1 cellular context compared by ENCODE assay signal in genomic region chr3:125519678-125520562, GRCh38.
TF ChIP-seq lines count a peak whose summit lies in the region.

Gene SNX4, minus strand, starts transcription at chr3:125520202. Its CDS starts 30 bp downstream, at chr3:125520172.

TF ChIP-seq in H1, 55 proteins besides CTCF, POLR2A, EP300 and RAD21 (continued from another document):
- peak; percentile 67 for TF ChIP-seq PHF8 (conservative IDR thresholded peaks at IDR 0.05; ENCODE audit: low read depth, low read length)
- no peak for TF ChIP-seq HDAC2 (IDR thresholded peaks at IDR 0.05; ENCODE audit: borderline replicate concordance in 1 of 2, low read depth in 2 of 2, low read length in 2 of 2)
- no peak for TF ChIP-seq SRF (IDR thresholded peaks at IDR 0.05; ENCODE audit: low read depth, low read length)
- TF ChIP-seq CEBPB (IDR thresholded peaks at IDR 0.05; ENCODE audit: low read depth, low read length) = no peak
- TF ChIP-seq BCL11A (IDR thresholded peaks at IDR 0.05; ENCODE audit: low read depth in 2 of 2, low read length in 2 of 2) = no peak
- no peak for TF ChIP-seq GABPA (IDR thresholded peaks at IDR 0.05; ENCODE audit: borderline replicate concordance, insufficient read depth, low read length)
- TF ChIP-seq SP1 (IDR thresholded peaks at IDR 0.05; ENCODE audit: low read depth, low read length) = no peak
- TF ChIP-seq JUN (IDR thresholded peaks at IDR 0.05; ENCODE audit: low read depth, low read length) = no peak
- no peak for TF ChIP-seq KDM5A (IDR thresholded peaks at IDR 0.05; ENCODE audit: low read length)
- TF ChIP-seq BRCA1 (IDR thresholded peaks at IDR 0.05; ENCODE audit: low read depth, low read length) = no peak
- peak; percentile 43 for TF ChIP-seq KDM4A (IDR thresholded peaks at IDR 0.05; ENCODE audit: low read depth, low read length, severe bottlenecking)
- TF ChIP-seq RBBP5 (IDR thresholded peaks at IDR 0.05; ENCODE audit: borderline replicate concordance, low read depth, low read length) = no peak
- TF ChIP-seq TAF1 (IDR thresholded peaks at IDR 0.05; ENCODE audit: low read depth, low read length) = no peak
- TF ChIP-seq HDAC6 (IDR thresholded peaks at IDR 0.05; ENCODE audit: low read depth, low read length) = no peak
- no peak for TF ChIP-seq CHD1 (IDR thresholded peaks at IDR 0.05; ENCODE audit: low read depth, low read length)
- TF ChIP-seq, protein P1, sequence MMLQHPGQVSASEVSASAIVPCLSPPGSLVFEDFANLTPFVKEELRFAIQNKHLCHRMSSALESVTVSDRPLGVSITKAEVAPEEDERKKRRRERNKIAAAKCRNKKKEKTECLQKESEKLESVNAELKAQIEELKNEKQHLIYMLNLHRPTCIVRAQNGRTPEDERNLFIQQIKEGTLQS (IDR thresholded peaks at IDR 0.05; ENCODE audit: insufficient read depth, low read depth, low read length) = no peak
- no peak for TF ChIP-seq NANOG (IDR thresholded peaks at IDR 0.05; ENCODE audit: insufficient read depth, low read depth, low read length, poor library complexity, severe bottlenecking)
- no peak for TF ChIP-seq TAF7 (optimal IDR thresholded peaks at IDR 0.05; ENCODE audit: borderline replicate concordance, low read depth, low read length)
- TF ChIP-seq USF2 (IDR thresholded peaks at IDR 0.05; ENCODE audit: low read length) = no peak
- TF ChIP-seq, protein P2, sequence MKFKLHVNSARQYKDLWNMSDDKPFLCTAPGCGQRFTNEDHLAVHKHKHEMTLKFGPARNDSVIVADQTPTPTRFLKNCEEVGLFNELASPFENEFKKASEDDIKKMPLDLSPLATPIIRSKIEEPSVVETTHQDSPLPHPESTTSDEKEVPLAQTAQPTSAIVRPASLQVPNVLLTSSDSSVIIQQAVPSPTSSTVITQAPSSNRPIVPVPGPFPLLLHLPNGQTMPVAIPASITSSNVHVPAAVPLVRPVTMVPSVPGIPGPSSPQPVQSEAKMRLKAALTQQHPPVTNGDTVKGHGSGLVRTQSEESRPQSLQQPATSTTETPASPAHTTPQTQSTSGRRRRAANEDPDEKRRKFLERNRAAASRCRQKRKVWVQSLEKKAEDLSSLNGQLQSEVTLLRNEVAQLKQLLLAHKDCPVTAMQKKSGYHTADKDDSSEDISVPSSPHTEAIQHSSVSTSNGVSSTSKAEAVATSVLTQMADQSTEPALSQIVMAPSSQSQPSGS (IDR thresholded peaks at IDR 0.05; ENCODE audit: low read length) = no peak
- TF ChIP-seq CHD2 (IDR thresholded peaks at IDR 0.05; ENCODE audit: low read length) = no peak
- no peak for TF ChIP-seq EGR1 (IDR thresholded peaks at IDR 0.05; ENCODE audit: borderline replicate concordance, low read depth, low read length)
- TF ChIP-seq EZH2 (IDR thresholded peaks at IDR 0.05; ENCODE audit: low read depth, low read length, severe bottlenecking) = no peak
- TF ChIP-seq RXRA (IDR thresholded peaks at IDR 0.05; ENCODE audit: insufficient read depth, low read depth, low read length) = no peak
- no peak for TF ChIP-seq GTF2F1 (IDR thresholded peaks at IDR 0.05; ENCODE audit: borderline replicate concordance, low read depth, low read length)
- no peak for TF ChIP-seq CBX5 (IDR thresholded peaks at IDR 0.05; ENCODE audit: low read depth, low read length)
- TF ChIP-seq RFX5 (IDR thresholded peaks at IDR 0.05; ENCODE audit: borderline replicate concordance, low read depth, low read length) = no peak
- TF ChIP-seq RNF2 (IDR thresholded peaks at IDR 0.05; ENCODE audit: borderline replicate concordance, low read depth, low read length, missing control alignments, poor library complexity, severe bottlenecking) = no peak
- TF ChIP-seq, protein P3, sequence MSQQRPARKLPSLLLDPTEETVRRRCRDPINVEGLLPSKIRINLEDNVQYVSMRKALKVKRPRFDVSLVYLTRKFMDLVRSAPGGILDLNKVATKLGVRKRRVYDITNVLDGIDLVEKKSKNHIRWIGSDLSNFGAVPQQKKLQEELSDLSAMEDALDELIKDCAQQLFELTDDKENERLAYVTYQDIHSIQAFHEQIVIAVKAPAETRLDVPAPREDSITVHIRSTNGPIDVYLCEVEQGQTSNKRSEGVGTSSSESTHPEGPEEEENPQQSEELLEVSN (IDR thresholded peaks at IDR 0.05) = no peak
- no peak for TF ChIP-seq SUZ12 (IDR thresholded peaks at IDR 0.05; ENCODE audit: low read length)
- no peak for TF ChIP-seq BACH1 (IDR thresholded peaks at IDR 0.05; ENCODE audit: low read length)
- TF ChIP-seq POLR2AphosphoS5 (IDR thresholded peaks at IDR 0.05; ENCODE audit: low read depth, low read length) = no peak
- no peak for TF ChIP-seq SIRT6 (IDR thresholded peaks at IDR 0.05; ENCODE audit: low read length)
- no peak for TF ChIP-seq TCF12 (IDR thresholded peaks at IDR 0.05; ENCODE audit: low read depth, low read length)
- TF ChIP-seq CREB1 (IDR thresholded peaks at IDR 0.05) = 0 out of 2 replicates have a peak, but pooled peaks have one; percentile 11
- TF ChIP-seq SIN3A (conservative IDR thresholded peaks at IDR 0.05 in 1 of 2, IDR thresholded peaks at IDR 0.05 in 1 of 2; ENCODE audit: low read depth in 1 of 2, low read length in 2 of 2) = peak in 1 of 2 experiments; percentile 54; a peak in 2 of 4 replicates
- TF ChIP-seq CHD7 (IDR thresholded peaks at IDR 0.05; ENCODE audit: insufficient replicate concordance, low read length) = no peak
- TF ChIP-seq MAFK (IDR thresholded peaks at IDR 0.05; ENCODE audit: low read depth, low read length) = no peak
- TF ChIP-seq YY1 (IDR thresholded peaks at IDR 0.05; ENCODE audit: low read depth, low read length) = no peak
- no peak for TF ChIP-seq SP4 (IDR thresholded peaks at IDR 0.05; ENCODE audit: low read length)
- no peak for TF ChIP-seq FOSL1 (IDR thresholded peaks at IDR 0.05; ENCODE audit: insufficient read depth, low read depth, low read length)
- TF ChIP-seq MAX (IDR thresholded peaks at IDR 0.05) = peak; percentile 19; the same call in 1 of the 2 replicates
- no peak for TF ChIP-seq SAP30 (IDR thresholded peaks at IDR 0.05; ENCODE audit: insufficient read depth, insufficient replicate concordance, low read length)
- no peak for TF ChIP-seq ZNF274 (IDR thresholded peaks at IDR 0.05; ENCODE audit: borderline replicate concordance, extremely low read depth, low read length)
- TF ChIP-seq POU5F1 (IDR thresholded peaks at IDR 0.05; ENCODE audit: low read depth, low read length) = no peak
- peak; percentile 10; the same call in 1 of the 2 replicates for TF ChIP-seq TBP (IDR thresholded peaks at IDR 0.05; ENCODE audit: low read depth, low read length)
- TF ChIP-seq NRF1 (IDR thresholded peaks at IDR 0.05; ENCODE audit: low read depth, low read length) = peak; percentile 78
